ENCODE assay signal across 8 cellular contexts in genomic region chr4:70838400-70838971, GRCh38. TPM values are rescaled to one million over a fixed set of nuclear protein-coding genes. Genes with fewer than 3 reads are reported as not detected.
DNase-seq lines count a peak whose midpoint lies in the region; ATAC-seq and TF ChIP-seq lines count a peak whose summit lies in the region.

No MANE protein-coding gene starts in this region.

- TF ChIP-seq POLR2A in adrenal gland (IDR thresholded peaks at IDR 0.05), result no peak

- intact Hi-C loops in adrenal gland (cut with DNase I), result loop anchor here (10.0 kb wide), 2 partner anchors 154 to 156 kb away; partner anchors contain the start of genes DCK (in 1 of the 2) and UTP3 (in 1 of the 2)

- H3K36me3 ChIP-seq in adrenal gland (replicated peaks in 1 of 2), result peaks cover 0 to 21% of the 10 kb centered on the region in 2 donors
- peaks cover 9% of the 10 kb centered on the region for H3K36me3 ChIP-seq in thoracic aorta

- H3K27me3 ChIP-seq in adrenal gland (no peaks in the 10 kb centered on the region), thoracic aorta (replicated peaks; ENCODE audit: insufficient read depth) (no peaks in the 10 kb centered on the region)

- H3K4me3 ChIP-seq in AG09309 (ENCODE audit: control insufficient read depth, low read depth, low read length) (peak overlapping the region; percentile 68), adrenal gland (peak overlapping the region; percentile 54 to 98 (median 81)), thoracic aorta (peak overlapping the region; percentile 92)

- ATAC-seq in thoracic aorta (ENCODE audit: insufficient number of reproducible peaks, low FRiP score, low read depth), result no peak
- ATAC-seq in GM18907 (IDR thresholded peaks at IDR 0.05; ENCODE audit: unreplicated experiment), result no peak
- ATAC-seq in HG03520 (IDR thresholded peaks at IDR 0.05; ENCODE audit: unreplicated experiment), result no peak

- TF ChIP-seq CTCF in AG09309 (IDR thresholded peaks at IDR 0.05; ENCODE audit: control insufficient read depth, insufficient read depth, low read depth, low read length, missing control alignments) (no peak), adrenal gland (IDR thresholded peaks at IDR 0.05) (no peak), thoracic aorta (IDR thresholded peaks at IDR 0.05) (no peak)

- H3K4me1 ChIP-seq in adrenal gland (replicated peaks in 1 of 2) (peaks cover 6 to 30% of the 10 kb centered on the region in 2 donors), thoracic aorta (ENCODE audit: control insufficient read depth in 1 of 2, low read depth in 2 of 2) (peaks cover 25 to 28% of the 10 kb centered on the region in 2 donors)

- 1 to 3% (median 2%) methylated on average over 8 to 11 of the region's 11 CpGs for WGBS in adrenal gland, 4 donors

- DNase-seq in AG09309 (ENCODE audit: low read depth), result no peak
- DNase-seq in HPDE6-E6E7 (ENCODE audit: extremely low spot score), result peak; percentile 5
- no peak for DNase-seq in adrenal gland
- DNase-seq in left kidney (ENCODE audit: low read depth, low spot score), result peak; percentile 83
- no peak for DNase-seq in thoracic aorta (ENCODE audit: low spot score)
- DNase-seq in occipital lobe (lab: John Stamatoyannopoulos, UW), result no peak

- H3K9me3 ChIP-seq in adrenal gland (replicated peaks in 1 of 3) (no peaks in the 10 kb centered on the region), thoracic aorta (no peaks in the 10 kb centered on the region)

- H3K27ac ChIP-seq in adrenal gland, result peak overlapping the region; percentile 89 to 98 (median 95)
- peak overlapping the region; percentile 91 to 97 for H3K27ac ChIP-seq in thoracic aorta

RNA-seq across cellular contexts. Expression of gene GRSF1, which starts 1.2 kb away (rescaled TPM):
- total RNA-seq in adrenal gland (100 to 1,000 TPM in 3 of 8 donors, 10 to 100 TPM in 5; 64.1 to 106 (median 92.5) TPM), thoracic aorta (10 to 100 TPM; 46.2 to 64.5 TPM), occipital lobe (73.5 TPM)
- polyA plus RNA-seq in adrenal gland, result 100 to 1,000 TPM in 1 of 3 donors, 10 to 100 TPM in 2; 35.6 to 149 (median 36.6) TPM

Comparison
In these comparisons a context has a peak if more than half of its experiments do, and no peak if none do; other contexts are left out.
1. DNase-seq: peak in HPDE6-E6E7 (single experiment) and left kidney (single experiment); none in AG09309 (single experiment), adrenal gland (0 of 7), thoracic aorta (single experiment) and occipital lobe (single experiment).
2. Peak in every context shown above with its lines, with median percentiles within 50 percentile points of each other: H3K4me3 ChIP-seq.